Comparison of ENCODE assay signal across 1 cellular context in genomic region chr11:57787205-57787604, GRCh38.
TF ChIP-seq lines count a peak whose summit lies in the region.

No MANE protein-coding gene starts in this region.

TF ChIP-seq in IMR-90, 13 proteins besides CTCF, POLR2A, EP300 and RAD21:
- TF ChIP-seq CHD1 (IDR thresholded peaks at IDR 0.05; ENCODE audit: low read depth, low read length), result no peak
- no peak for TF ChIP-seq CEBPB (IDR thresholded peaks at IDR 0.05; ENCODE audit: low read depth, low read length)
- TF ChIP-seq USF2 (IDR thresholded peaks at IDR 0.05; ENCODE audit: low read depth, low read length), result no peak
- no peak for TF ChIP-seq SMC3 (IDR thresholded peaks at IDR 0.05; ENCODE audit: low read depth, low read length)
- no peak for TF ChIP-seq MAZ (IDR thresholded peaks at IDR 0.05; ENCODE audit: borderline replicate concordance, low read depth, low read length)
- TF ChIP-seq RCOR1 (IDR thresholded peaks at IDR 0.05; ENCODE audit: insufficient replicate concordance, low read length), result no peak
- TF ChIP-seq RFX5 (IDR thresholded peaks at IDR 0.05; ENCODE audit: low read depth, low read length), result no peak
- no peak for TF ChIP-seq BHLHE40 (IDR thresholded peaks at IDR 0.05; ENCODE audit: low read depth, low read length)
- TF ChIP-seq NFE2L2 (IDR thresholded peaks at IDR 0.05; ENCODE audit: low read depth, low read length), result no peak
- TF ChIP-seq MAFK (IDR thresholded peaks at IDR 0.05; ENCODE audit: low read depth, low read length), result no peak
- no peak for TF ChIP-seq FOS (IDR thresholded peaks at IDR 0.05; ENCODE audit: low read depth, low read length)
- no peak for TF ChIP-seq MXI1 (IDR thresholded peaks at IDR 0.05; ENCODE audit: borderline replicate concordance, low read depth, low read length)
- TF ChIP-seq ELK1 (IDR thresholded peaks at IDR 0.05; ENCODE audit: borderline replicate concordance, low read depth, low read length), result no peak
